In genomic region chr1:243598433-243598832, GRCh38 we compare ENCODE assay signal across 2 cellular contexts.
TF ChIP-seq lines count a peak whose summit lies in the region.

No MANE protein-coding gene starts in this region.

TF ChIP-seq in GM23338, 12 proteins besides CTCF, POLR2A, EP300 and RAD21 (continued from another document):
- TF ChIP-seq REST (IDR thresholded peaks at IDR 0.05; ENCODE audit: unreplicated experiment) (no peak), ZNF114 (CRISPR knock-in tag; IDR thresholded peaks at IDR 0.05) (no peak), POLR2AphosphoS5 (IDR thresholded peaks at IDR 0.05; ENCODE audit: low read depth) (no peak)

TF ChIP-seq in WTC11, 78 proteins besides CTCF, POLR2A, EP300 and RAD21 (continued from another document):
- TF ChIP-seq ZNF512 (CRISPR knock-in tag; IDR thresholded peaks at IDR 0.05; ENCODE audit: borderline replicate concordance) (no peak), SMAD3 (CRISPR knock-in tag; IDR thresholded peaks at IDR 0.05; ENCODE audit: borderline replicate concordance) (no peak), USF2 (CRISPR knock-in tag; IDR thresholded peaks at IDR 0.05) (no peak), HMGXB4 (CRISPR knock-in tag; IDR thresholded peaks at IDR 0.05) (no peak), STAT6 (CRISPR knock-in tag; conservative IDR thresholded peaks at IDR 0.05; ENCODE audit: low read depth) (no peak), FOXP1 (CRISPR knock-in tag; IDR thresholded peaks at IDR 0.05; ENCODE audit: borderline replicate concordance) (no peak)
